In genomic region chr22:37163618-37164534, GRCh38 we compare ENCODE assay signal across 9 cellular contexts. TPM values are rescaled to one million over a fixed set of nuclear protein-coding genes. Genes with fewer than 3 reads are reported as not detected.
DNase-seq lines count a peak whose midpoint lies in the region; ATAC-seq and TF ChIP-seq lines count a peak whose summit lies in the region.
"Had no signal": no experiment of that assay in that cellular context is flagged by ENCODE, and none has a peak within 500 bp of the region (broad histone marks: within the 10 kb centered on the region; RNA-seq: fewer than 3 reads in every experiment).

No MANE protein-coding gene starts in this region.

- H3K36me3 ChIP-seq in GM06990 (ENCODE audit: control insufficient read depth, insufficient read depth, low read length) (no peaks in the 10 kb centered on the region), iPS-15b (ENCODE audit: control insufficient read depth, insufficient read depth, low read length) (no peaks in the 10 kb centered on the region), uterus (no peaks in the 10 kb centered on the region)

- H3K27ac ChIP-seq in uterus: no peak overlapping the region

- TF ChIP-seq CTCF in GM06990 (IDR thresholded peaks at IDR 0.05; ENCODE audit: insufficient read depth, low read length, poor library complexity, severe bottlenecking) (no peak), uterus (IDR thresholded peaks at IDR 0.05) (no peak)

- peak overlapping the region; percentile 5 for H3K9ac ChIP-seq in iPS-15b (ENCODE audit: low read depth, low read length)

- H3K4me1 ChIP-seq in iPS-15b (ENCODE audit: control insufficient read depth, insufficient read depth, low read length) (peaks cover 3% of the 10 kb centered on the region), uterus (no peaks in the 10 kb centered on the region)

- H3K4me3 ChIP-seq in GM06990 (replicated peaks; ENCODE audit: low read depth, low read length) (peak overlapping the region; percentile 10; the same call in 1 of the 2 replicates), iPS-15b (ENCODE audit: low read depth, low read length) (no peak overlapping the region), uterus (no peak overlapping the region)

- TF ChIP-seq POLR2A in uterus (IDR thresholded peaks at IDR 0.05) (no peak), erythroblast (IDR thresholded peaks at IDR 0.05; ENCODE audit: low read length) (no peak)

- ATAC-seq in GM19468 (IDR thresholded peaks at IDR 0.05; ENCODE audit: extremely low read depth, unreplicated experiment): peak; percentile 13

- DNase-seq in GM06990 (ENCODE audit: extremely low read depth, insufficient read length) (peak; percentile 85), MV-4-11 (lab: John Stamatoyannopoulos, UW) (peak; percentile 16), uterus (no peak), erythroblast (lab: John Stamatoyannopoulos, UW) (no peak), NCI-H2196 treated with DMSO at 0.1 percent for 48 hours (lab: John Stamatoyannopoulos, UW; ENCODE audit: unreplicated experiment) (no peak), NCI-H128 (lab: John Stamatoyannopoulos, UW; ENCODE audit: unreplicated experiment) (no peak)
- DNase-seq: islet precursor cell had no signal

- H3K9me3 ChIP-seq in iPS-15b (ENCODE audit: control insufficient read depth, insufficient read depth, low read length) (no peaks in the 10 kb centered on the region), uterus (no peaks in the 10 kb centered on the region)

- intact Hi-C loops in uterus (cut with DNase I; ENCODE audit: low total_unique reads): no loop called here

- H3K27me3 ChIP-seq in GM06990 (replicated peaks; ENCODE audit: control insufficient read depth, insufficient read depth, low read length): no peaks in the 10 kb centered on the region
- no peaks in the 10 kb centered on the region for H3K27me3 ChIP-seq in iPS-15b (ENCODE audit: control insufficient read depth, insufficient read depth, low read length)
- H3K27me3 ChIP-seq in uterus: no peaks in the 10 kb centered on the region

RNA-seq across cellular contexts. Expression of gene IL2RB, which starts 14.2 kb away (rescaled TPM):
- total RNA-seq in uterus: 1 to 10 TPM in 1 of 4 donors, under 1 TPM in 1, not detected in 2; 0.48 to 1.6 TPM

RNA-seq across cellular contexts. Expression of gene C1QTNF6, which starts 24.2 kb away (rescaled TPM):
- 10 to 100 TPM in 1 of 4 donors, 1 to 10 TPM in 2, under 1 TPM in 1; 0.29 to 16.0 (median 3.1) TPM for total RNA-seq in uterus

RNA-seq across cellular contexts. Expression of gene SSTR3, which starts 48.4 kb away (rescaled TPM):
- total RNA-seq in uterus: 1 to 10 TPM in 2 of 4 donors, under 1 TPM in 1, not detected in 1; under 0.01 to 5.8 (median 3.1) TPM

RNA-seq across cellular contexts. Expression of gene TMPRSS6, which starts 54.4 kb away (rescaled TPM):
- total RNA-seq in uterus: not detected

Comparison
In these comparisons a context has a peak if more than half of its experiments do, and no peak if none do; other contexts are left out.
1. DNase-seq: peak in GM06990 (single experiment) and MV-4-11 (single experiment); none in uterus (0 of 2), erythroblast (0 of 2), NCI-H2196 treated with DMSO at 0.1 percent for 48 hours (single experiment) and NCI-H128 (single experiment).